In the genomic region with DNA sequence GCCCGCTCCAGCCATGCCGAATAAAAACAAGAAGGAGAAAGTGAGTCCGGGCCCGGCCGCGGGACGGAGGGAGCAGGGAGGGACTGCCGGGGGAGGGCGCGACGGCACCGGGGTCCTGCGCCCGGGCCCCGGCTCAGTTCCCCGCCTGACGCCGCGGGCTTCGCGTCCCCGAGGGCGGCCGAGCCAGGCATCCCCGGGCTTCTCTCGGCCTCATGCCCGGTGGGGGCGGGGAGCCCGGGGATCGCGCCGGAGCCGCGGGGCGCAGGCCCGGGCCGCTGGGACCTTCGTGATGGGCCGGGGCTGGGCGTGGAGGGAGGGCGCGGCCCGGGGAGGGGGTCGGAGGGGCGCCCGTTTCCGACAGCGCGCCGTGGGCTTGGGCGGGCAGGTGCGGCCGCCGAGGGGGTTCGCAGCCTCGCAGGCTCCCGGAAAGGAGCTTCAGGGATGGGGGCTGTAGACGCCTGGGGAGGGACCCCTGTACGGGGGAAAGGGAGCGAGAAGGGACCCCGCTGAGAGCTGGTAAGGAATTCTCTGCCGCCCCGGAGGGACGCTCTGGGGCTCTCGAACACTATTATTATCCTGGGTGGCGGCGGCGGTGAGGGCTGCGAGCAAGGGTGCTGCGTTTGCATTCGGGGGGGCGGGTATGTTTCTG, we compare ENCODE assay signal across 1 cellular context.
A peak's percentile ranks its signal among the peaks of the same experiment; 100 is the strongest.
TF ChIP-seq lines count a peak whose summit lies in the region.

No MANE protein-coding gene starts in this region.

TF ChIP-seq in HEK293, 187 proteins besides CTCF, POLR2A, EP300 and RAD21 (continued from another document and continues in another):
- TF ChIP-seq, protein P1, sequence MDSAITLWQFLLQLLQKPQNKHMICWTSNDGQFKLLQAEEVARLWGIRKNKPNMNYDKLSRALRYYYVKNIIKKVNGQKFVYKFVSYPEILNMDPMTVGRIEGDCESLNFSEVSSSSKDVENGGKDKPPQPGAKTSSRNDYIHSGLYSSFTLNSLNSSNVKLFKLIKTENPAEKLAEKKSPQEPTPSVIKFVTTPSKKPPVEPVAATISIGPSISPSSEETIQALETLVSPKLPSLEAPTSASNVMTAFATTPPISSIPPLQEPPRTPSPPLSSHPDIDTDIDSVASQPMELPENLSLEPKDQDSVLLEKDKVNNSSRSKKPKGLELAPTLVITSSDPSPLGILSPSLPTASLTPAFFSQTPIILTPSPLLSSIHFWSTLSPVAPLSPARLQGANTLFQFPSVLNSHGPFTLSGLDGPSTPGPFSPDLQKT (IDR thresholded peaks at IDR 0.05; ENCODE audit: borderline replicate concordance, low read depth, low read length), result no peak
- TF ChIP-seq ZNF202 (tag by site-specific recombination; IDR thresholded peaks at IDR 0.05; ENCODE audit: borderline replicate concordance) (no peak), ZNF112 (tag by site-specific recombination; IDR thresholded peaks at IDR 0.05) (no peak), WT1 (tag by site-specific recombination; IDR thresholded peaks at IDR 0.05) (no peak), GLIS2 (tag by site-specific recombination; IDR thresholded peaks at IDR 0.05) (peak; percentile 70), ZNF670 (tag by site-specific recombination; IDR thresholded peaks at IDR 0.05; ENCODE audit: low read depth) (no peak), ZNF664 (tag by site-specific recombination; IDR thresholded peaks at IDR 0.05) (no peak), ZNF335 (tag by site-specific recombination; conservative IDR thresholded peaks at IDR 0.05) (peak; percentile 70), ZNF23 (tag by site-specific recombination; IDR thresholded peaks at IDR 0.05; ENCODE audit: borderline replicate concordance) (no peak), ZBTB1 (tag by site-specific recombination; IDR thresholded peaks at IDR 0.05) (no peak), ZNF10 (tag by site-specific recombination; IDR thresholded peaks at IDR 0.05) (no peak), ZFHX2 (tag by site-specific recombination; conservative IDR thresholded peaks at IDR 0.05) (no peak), ZNF529 (tag by site-specific recombination; IDR thresholded peaks at IDR 0.05; ENCODE audit: insufficient replicate concordance) (no peak), SALL2 (tag by site-specific recombination; IDR thresholded peaks at IDR 0.05; ENCODE audit: borderline replicate concordance) (no peak), MEIS1 (CRISPR knock-in tag; IDR thresholded peaks at IDR 0.05; ENCODE audit: borderline replicate concordance) (no peak), EGR2 (tag by site-specific recombination; IDR thresholded peaks at IDR 0.05; ENCODE audit: low read depth) (no peak), ZSCAN30 (tag by site-specific recombination; IDR thresholded peaks at IDR 0.05) (0 out of 2 replicates have a peak, but pooled peaks have one; percentile 46), YY2 (tag by site-specific recombination; IDR thresholded peaks at IDR 0.05) (no peak), ZNF214 (tag by site-specific recombination; IDR thresholded peaks at IDR 0.05; ENCODE audit: borderline replicate concordance) (no peak), GLI2 (tag by site-specific recombination; IDR thresholded peaks at IDR 0.05; ENCODE audit: borderline replicate concordance, low read depth) (no peak), ZNF311 (tag by site-specific recombination; IDR thresholded peaks at IDR 0.05; ENCODE audit: borderline replicate concordance) (no peak), ZBTB20 (tag by site-specific recombination; IDR thresholded peaks at IDR 0.05) (peak; percentile 73), ZNF701 (tag by site-specific recombination; IDR thresholded peaks at IDR 0.05) (no peak), ZNF394 (tag by site-specific recombination; IDR thresholded peaks at IDR 0.05; ENCODE audit: borderline replicate concordance) (no peak), ZNF621 (tag by site-specific recombination; IDR thresholded peaks at IDR 0.05) (no peak), IKZF3 (tag by site-specific recombination; IDR thresholded peaks at IDR 0.05) (no peak), ZSCAN16 (tag by site-specific recombination; IDR thresholded peaks at IDR 0.05) (no peak), KLF16 (tag by site-specific recombination; IDR thresholded peaks at IDR 0.05) (0 out of 2 replicates have a peak, but pooled peaks have one; percentile 16), ZNF174 (tag by site-specific recombination; IDR thresholded peaks at IDR 0.05) (no peak), ZNF221 (tag by site-specific recombination; IDR thresholded peaks at IDR 0.05; ENCODE audit: borderline replicate concordance) (no peak), ZNF654 (tag by site-specific recombination; IDR thresholded peaks at IDR 0.05; ENCODE audit: low read depth) (no peak), ZNF248 (tag by site-specific recombination; IDR thresholded peaks at IDR 0.05) (no peak), ZNF2 (tag by site-specific recombination; IDR thresholded peaks at IDR 0.05) (no peak), BCL11A (tag by site-specific recombination; IDR thresholded peaks at IDR 0.05; ENCODE audit: low read depth) (no peak), ZNF302 (tag by site-specific recombination; IDR thresholded peaks at IDR 0.05; ENCODE audit: low read depth) (no peak), ZNF426 (tag by site-specific recombination; IDR thresholded peaks at IDR 0.05) (no peak), ZNF510 (tag by site-specific recombination; IDR thresholded peaks at IDR 0.05; ENCODE audit: insufficient replicate concordance) (no peak), ZNF514 (tag by site-specific recombination; IDR thresholded peaks at IDR 0.05) (no peak)
- TF ChIP-seq, protein P2, sequence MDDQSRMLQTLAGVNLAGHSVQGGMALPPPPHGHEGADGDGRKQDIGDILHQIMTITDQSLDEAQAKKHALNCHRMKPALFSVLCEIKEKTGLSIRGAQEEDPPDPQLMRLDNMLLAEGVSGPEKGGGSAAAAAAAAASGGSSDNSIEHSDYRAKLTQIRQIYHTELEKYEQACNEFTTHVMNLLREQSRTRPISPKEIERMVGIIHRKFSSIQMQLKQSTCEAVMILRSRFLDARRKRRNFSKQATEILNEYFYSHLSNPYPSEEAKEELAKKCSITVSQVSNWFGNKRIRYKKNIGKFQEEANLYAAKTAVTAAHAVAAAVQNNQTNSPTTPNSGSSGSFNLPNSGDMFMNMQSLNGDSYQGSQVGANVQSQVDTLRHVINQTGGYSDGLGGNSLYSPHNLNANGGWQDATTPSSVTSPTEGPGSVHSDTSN (CRISPR knock-in tag; IDR thresholded peaks at IDR 0.05), result no peak
- TF ChIP-seq, protein P3, sequence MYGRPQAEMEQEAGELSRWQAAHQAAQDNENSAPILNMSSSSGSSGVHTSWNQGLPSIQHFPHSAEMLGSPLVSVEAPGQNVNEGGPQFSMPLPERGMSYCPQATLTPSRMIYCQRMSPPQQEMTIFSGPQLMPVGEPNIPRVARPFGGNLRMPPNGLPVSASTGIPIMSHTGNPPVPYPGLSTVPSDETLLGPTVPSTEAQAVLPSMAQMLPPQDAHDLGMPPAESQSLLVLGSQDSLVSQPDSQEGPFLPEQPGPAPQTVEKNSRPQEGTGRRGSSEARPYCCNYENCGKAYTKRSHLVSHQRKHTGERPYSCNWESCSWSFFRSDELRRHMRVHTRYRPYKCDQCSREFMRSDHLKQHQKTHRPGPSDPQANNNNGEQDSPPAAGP (tag by site-specific recombination; IDR thresholded peaks at IDR 0.05), result no peak
- TF ChIP-seq, protein P4, sequence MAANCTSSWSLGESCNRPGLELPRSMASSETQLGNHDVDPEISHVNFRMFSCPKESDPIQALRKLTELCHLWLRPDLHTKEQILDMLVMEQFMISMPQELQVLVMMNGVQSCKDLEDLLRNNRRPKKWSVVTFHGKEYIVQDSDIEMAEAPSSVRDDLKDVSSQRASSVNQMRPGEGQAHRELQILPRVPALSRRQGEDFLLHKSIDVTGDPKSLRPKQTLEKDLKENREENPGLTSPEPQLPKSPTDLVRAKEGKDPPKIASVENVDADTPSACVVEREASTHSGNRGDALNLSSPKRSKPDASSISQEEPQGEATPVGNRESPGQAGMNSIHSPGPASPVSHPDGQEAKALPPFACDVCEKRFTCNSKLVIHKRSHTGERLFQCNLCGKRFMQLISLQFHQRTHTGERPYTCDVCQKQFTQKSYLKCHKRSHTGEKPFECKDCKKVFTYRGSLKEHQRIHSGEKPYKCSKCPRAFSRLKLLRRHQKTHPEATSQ (tag by site-specific recombination; IDR thresholded peaks at IDR 0.05), result no peak
- TF ChIP-seq, protein P5, sequence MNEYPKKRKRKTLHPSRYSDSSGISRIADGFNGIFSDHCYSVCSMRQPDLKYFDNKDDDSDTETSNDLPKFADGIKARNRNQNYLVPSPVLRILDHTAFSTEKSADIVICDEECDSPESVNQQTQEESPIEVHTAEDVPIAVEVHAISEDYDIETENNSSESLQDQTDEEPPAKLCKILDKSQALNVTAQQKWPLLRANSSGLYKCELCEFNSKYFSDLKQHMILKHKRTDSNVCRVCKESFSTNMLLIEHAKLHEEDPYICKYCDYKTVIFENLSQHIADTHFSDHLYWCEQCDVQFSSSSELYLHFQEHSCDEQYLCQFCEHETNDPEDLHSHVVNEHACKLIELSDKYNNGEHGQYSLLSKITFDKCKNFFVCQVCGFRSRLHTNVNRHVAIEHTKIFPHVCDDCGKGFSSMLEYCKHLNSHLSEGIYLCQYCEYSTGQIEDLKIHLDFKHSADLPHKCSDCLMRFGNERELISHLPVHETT (tag by site-specific recombination; IDR thresholded peaks at IDR 0.05), result no peak
- TF ChIP-seq, protein P6, sequence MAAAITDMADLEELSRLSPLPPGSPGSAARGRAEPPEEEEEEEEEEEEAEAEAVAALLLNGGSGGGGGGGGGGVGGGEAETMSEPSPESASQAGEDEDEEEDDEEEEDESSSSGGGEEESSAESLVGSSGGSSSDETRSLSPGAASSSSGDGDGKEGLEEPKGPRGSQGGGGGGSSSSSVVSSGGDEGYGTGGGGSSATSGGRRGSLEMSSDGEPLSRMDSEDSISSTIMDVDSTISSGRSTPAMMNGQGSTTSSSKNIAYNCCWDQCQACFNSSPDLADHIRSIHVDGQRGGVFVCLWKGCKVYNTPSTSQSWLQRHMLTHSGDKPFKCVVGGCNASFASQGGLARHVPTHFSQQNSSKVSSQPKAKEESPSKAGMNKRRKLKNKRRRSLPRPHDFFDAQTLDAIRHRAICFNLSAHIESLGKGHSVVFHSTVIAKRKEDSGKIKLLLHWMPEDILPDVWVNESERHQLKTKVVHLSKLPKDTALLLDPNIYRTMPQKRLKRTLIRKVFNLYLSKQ (tag by site-specific recombination; IDR thresholded peaks at IDR 0.05; ENCODE audit: borderline replicate concordance), result no peak
- TF ChIP-seq, protein P7, sequence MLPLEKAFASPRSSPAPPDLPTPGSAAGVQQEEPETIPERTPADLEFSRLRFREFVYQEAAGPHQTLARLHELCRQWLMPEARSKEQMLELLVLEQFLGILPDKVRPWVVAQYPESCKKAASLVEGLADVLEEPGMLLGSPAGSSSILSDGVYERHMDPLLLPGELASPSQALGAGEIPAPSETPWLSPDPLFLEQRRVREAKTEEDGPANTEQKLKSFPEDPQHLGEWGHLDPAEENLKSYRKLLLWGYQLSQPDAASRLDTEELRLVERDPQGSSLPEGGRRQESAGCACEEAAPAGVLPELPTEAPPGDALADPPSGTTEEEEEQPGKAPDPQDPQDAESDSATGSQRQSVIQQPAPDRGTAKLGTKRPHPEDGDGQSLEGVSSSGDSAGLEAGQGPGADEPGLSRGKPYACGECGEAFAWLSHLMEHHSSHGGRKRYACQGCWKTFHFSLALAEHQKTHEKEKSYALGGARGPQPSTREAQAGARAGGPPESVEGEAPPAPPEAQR (tag by site-specific recombination; IDR thresholded peaks at IDR 0.05), result no peak
- TF ChIP-seq, protein P8, sequence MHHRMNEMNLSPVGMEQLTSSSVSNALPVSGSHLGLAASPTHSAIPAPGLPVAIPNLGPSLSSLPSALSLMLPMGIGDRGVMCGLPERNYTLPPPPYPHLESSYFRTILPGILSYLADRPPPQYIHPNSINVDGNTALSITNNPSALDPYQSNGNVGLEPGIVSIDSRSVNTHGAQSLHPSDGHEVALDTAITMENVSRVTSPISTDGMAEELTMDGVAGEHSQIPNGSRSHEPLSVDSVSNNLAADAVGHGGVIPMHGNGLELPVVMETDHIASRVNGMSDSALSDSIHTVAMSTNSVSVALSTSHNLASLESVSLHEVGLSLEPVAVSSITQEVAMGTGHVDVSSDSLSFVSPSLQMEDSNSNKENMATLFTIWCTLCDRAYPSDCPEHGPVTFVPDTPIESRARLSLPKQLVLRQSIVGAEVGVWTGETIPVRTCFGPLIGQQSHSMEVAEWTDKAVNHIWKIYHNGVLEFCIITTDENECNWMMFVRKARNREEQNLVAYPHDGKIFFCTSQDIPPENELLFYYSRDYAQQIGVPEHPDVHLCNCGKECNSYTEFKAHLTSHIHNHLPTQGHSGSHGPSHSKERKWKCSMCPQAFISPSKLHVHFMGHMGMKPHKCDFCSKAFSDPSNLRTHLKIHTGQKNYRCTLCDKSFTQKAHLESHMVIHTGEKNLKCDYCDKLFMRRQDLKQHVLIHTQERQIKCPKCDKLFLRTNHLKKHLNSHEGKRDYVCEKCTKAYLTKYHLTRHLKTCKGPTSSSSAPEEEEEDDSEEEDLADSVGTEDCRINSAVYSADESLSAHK (tag by site-specific recombination; IDR thresholded peaks at IDR 0.05), result no peak
- TF ChIP-seq, protein P9, sequence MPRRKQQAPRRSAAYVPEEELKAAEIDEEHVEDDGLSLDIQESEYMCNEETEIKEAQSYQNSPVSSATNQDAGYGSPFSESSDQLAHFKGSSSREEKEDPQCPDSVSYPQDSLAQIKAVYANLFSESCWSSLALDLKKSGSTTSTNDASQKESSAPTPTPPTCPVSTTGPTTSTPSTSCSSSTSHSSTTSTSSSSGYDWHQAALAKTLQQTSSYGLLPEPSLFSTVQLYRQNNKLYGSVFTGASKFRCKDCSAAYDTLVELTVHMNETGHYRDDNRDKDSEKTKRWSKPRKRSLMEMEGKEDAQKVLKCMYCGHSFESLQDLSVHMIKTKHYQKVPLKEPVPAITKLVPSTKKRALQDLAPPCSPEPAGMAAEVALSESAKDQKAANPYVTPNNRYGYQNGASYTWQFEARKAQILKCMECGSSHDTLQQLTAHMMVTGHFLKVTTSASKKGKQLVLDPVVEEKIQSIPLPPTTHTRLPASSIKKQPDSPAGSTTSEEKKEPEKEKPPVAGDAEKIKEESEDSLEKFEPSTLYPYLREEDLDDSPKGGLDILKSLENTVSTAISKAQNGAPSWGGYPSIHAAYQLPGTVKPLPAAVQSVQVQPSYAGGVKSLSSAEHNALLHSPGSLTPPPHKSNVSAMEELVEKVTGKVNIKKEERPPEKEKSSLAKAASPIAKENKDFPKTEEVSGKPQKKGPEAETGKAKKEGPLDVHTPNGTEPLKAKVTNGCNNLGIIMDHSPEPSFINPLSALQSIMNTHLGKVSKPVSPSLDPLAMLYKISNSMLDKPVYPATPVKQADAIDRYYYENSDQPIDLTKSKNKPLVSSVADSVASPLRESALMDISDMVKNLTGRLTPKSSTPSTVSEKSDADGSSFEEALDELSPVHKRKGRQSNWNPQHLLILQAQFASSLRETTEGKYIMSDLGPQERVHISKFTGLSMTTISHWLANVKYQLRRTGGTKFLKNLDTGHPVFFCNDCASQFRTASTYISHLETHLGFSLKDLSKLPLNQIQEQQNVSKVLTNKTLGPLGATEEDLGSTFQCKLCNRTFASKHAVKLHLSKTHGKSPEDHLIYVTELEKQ (tag by site-specific recombination; IDR thresholded peaks at IDR 0.05; ENCODE audit: borderline replicate concordance), result no peak
